Comparison of ENCODE assay signal across 25 cellular contexts in genomic region chr7:88347098-88347497, GRCh38. TPM values are rescaled to one million over a fixed set of nuclear protein-coding genes. Genes with fewer than 3 reads are reported as not detected.
DNase-seq lines count a peak whose midpoint lies in the region; ATAC-seq, FAIRE-seq and TF ChIP-seq lines count a peak whose summit lies in the region.
"Had no signal": no experiment of that assay in that cellular context is flagged by ENCODE, and none has a peak within 500 bp of the region (broad histone marks: within the 10 kb centered on the region; RNA-seq: fewer than 3 reads in every experiment).

No MANE protein-coding gene starts in this region.

- H3K4me3 ChIP-seq in pancreas (no peak overlapping the region), heart left ventricle (no peak overlapping the region), H7 (ENCODE audit: insufficient read depth, low read depth, low read length) (no peak overlapping the region)
- H3K4me3 ChIP-seq: esophagus muscularis mucosa, gastrocnemius medialis, thoracic aorta had no signal

- H3K4me1 ChIP-seq in pancreas (no peaks in the 10 kb centered on the region), heart left ventricle (peaks cover 0 to 3% (median 0%) of the 10 kb centered on the region in 12 donors)
- H3K4me1 ChIP-seq: esophagus muscularis mucosa, gastrocnemius medialis had no signal

- H3K36me3 ChIP-seq in pancreas (no peaks in the 10 kb centered on the region), heart left ventricle (no peaks in the 10 kb centered on the region), H7 (replicated peaks; ENCODE audit: control insufficient read depth, insufficient read depth, low read length) (no peaks in the 10 kb centered on the region)
- H3K36me3 ChIP-seq: esophagus muscularis mucosa, gastrocnemius medialis, thoracic aorta had no signal

- H3K27me3 ChIP-seq in pancreas (no peaks in the 10 kb centered on the region), heart left ventricle (no peaks in the 10 kb centered on the region), H7 (ENCODE audit: control insufficient read depth, insufficient read depth, low read length) (no peaks in the 10 kb centered on the region)
- H3K27me3 ChIP-seq: esophagus muscularis mucosa, gastrocnemius medialis had no signal

- FAIRE-seq in pancreas (lab: Jason Lieb, UNC) = no peak

- intact Hi-C loops in pancreas (cut with DNase I) = no loop called here
- intact Hi-C loops in heart left ventricle (cut with DNase I) = loop anchor here in 1 of 10 donors (5.0 kb wide), 1 partner anchor 100 kb away; no protein-coding TSS in a partner anchor

- peak; percentile 55 for ATAC-seq in GM19025 (IDR thresholded peaks at IDR 0.05; ENCODE audit: low read depth, unreplicated experiment)
- peak; percentile 48 for ATAC-seq in HG03039 (IDR thresholded peaks at IDR 0.05; ENCODE audit: unreplicated experiment)
- peak; percentile 46 to 83 (median 64) for ATAC-seq in pancreas
- ATAC-seq in heart left ventricle = no peak
- ATAC-seq in GM21526 (IDR thresholded peaks at IDR 0.05; ENCODE audit: low FRiP score, unreplicated experiment) = no peak
- no peak for ATAC-seq in SK-N-SH treated with all-trans-retinoic acid at 6 μM for 48 hours
- ATAC-seq: gastrocnemius medialis; stimulated activated naive B cell treated with anti-CD40 and anti-IgM and Interleukin-4, amounts not matched to agents 10 μg/mL and 1 μg/mL and 100 μg/mL, for 72 hours had no signal

- H3K27ac ChIP-seq in pancreas (no peak overlapping the region), heart left ventricle (no peak overlapping the region)
- H3K27ac ChIP-seq: esophagus muscularis mucosa, gastrocnemius medialis, KMS-11, thoracic aorta had no signal

- WGBS in pancreas, 2 donors = 50 to 53% methylated on average over 7 of the region's 7 CpGs
- WGBS in heart left ventricle, 4 donors = 78 to 84% (median 83%) methylated on average over 7 of the region's 7 CpGs

- TF ChIP-seq CTCF in pancreas (IDR thresholded peaks at IDR 0.05) (no peak), heart left ventricle (IDR thresholded peaks at IDR 0.05) (no peak)

- no peaks in the 10 kb centered on the region for H3K9me3 ChIP-seq in pancreas
- no peaks in the 10 kb centered on the region for H3K9me3 ChIP-seq in heart left ventricle
- H3K9me3 ChIP-seq: esophagus muscularis mucosa, gastrocnemius medialis, thoracic aorta had no signal

- TF ChIP-seq POLR2A in heart left ventricle (IDR thresholded peaks at IDR 0.05) = no peak

- DNase-seq in left kidney (ENCODE audit: low read depth, low spot score) (peak; percentile 60), pancreas (peak in 3 of 6 donors; percentile 7 to 22 (median 21)), heart left ventricle (no peak), H7 (no peak)
- DNase-seq: activated B cell treated with CpG ODN at 0.5 μM for 24 hours; activated CD4-positive, alpha-beta T cell treated with anti-CD3 and anti-CD28 coated beads, Interleukin-2, amount 50 U/mL, for 48 hours; activated CD8-positive, alpha-beta memory T cell treated with anti-CD3 and anti-CD28 coated beads, Interleukin-2, amount 50 U/mL, for 48 hours; activated naive CD8-positive, alpha-beta T cell treated with anti-CD3 and anti-CD28 coated beads, Interleukin-2, amount 10 ng/mL, durations not matched to agents 7 days and 5 days; effector memory CD4-positive, alpha-beta T cell; gastrocnemius medialis; kidney glomerular epithelial cell; midbrain; NCI-H1436 treated with DMSO at 0.1 percent for 48 hours; stimulated activated CD4-positive, alpha-beta T cell treated with anti-CD3 and anti-CD28 coated beads, Interleukin-2, amount 100 ng/mL, for 48 hours; stimulated activated naive B cell treated with anti-CD40 and anti-IgM and Interleukin-4, amounts not matched to agents 10 μg/mL and 1 μg/mL and 100 μg/mL, for 72 hours; T-helper 9 cell had no signal

TF ChIP-seq in SK-N-SH treated with all-trans-retinoic acid at 6 μM for 48 hours, 23 proteins besides CTCF, POLR2A, EP300 and RAD21:
- TF ChIP-seq ZFP30 (CRISPR knock-in tag; IDR thresholded peaks at IDR 0.05) (no peak), ZNF70 (CRISPR knock-in tag; IDR thresholded peaks at IDR 0.05) (no peak), ESRRG (CRISPR knock-in tag; IDR thresholded peaks at IDR 0.05) (no peak), BACH2 (CRISPR knock-in tag; IDR thresholded peaks at IDR 0.05; ENCODE audit: borderline replicate concordance) (no peak), ZC3H10 (CRISPR knock-in tag; IDR thresholded peaks at IDR 0.05) (no peak), SNAI2 (CRISPR knock-in tag; IDR thresholded peaks at IDR 0.05) (no peak), ZFP3 (CRISPR knock-in tag; IDR thresholded peaks at IDR 0.05) (no peak), CSRNP3 (CRISPR knock-in tag; IDR thresholded peaks at IDR 0.05) (no peak), CSDC2 (CRISPR knock-in tag; IDR thresholded peaks at IDR 0.05) (no peak), TCF4 (CRISPR knock-in tag; IDR thresholded peaks at IDR 0.05; ENCODE audit: borderline replicate concordance) (no peak)
- TF ChIP-seq, protein P1, sequence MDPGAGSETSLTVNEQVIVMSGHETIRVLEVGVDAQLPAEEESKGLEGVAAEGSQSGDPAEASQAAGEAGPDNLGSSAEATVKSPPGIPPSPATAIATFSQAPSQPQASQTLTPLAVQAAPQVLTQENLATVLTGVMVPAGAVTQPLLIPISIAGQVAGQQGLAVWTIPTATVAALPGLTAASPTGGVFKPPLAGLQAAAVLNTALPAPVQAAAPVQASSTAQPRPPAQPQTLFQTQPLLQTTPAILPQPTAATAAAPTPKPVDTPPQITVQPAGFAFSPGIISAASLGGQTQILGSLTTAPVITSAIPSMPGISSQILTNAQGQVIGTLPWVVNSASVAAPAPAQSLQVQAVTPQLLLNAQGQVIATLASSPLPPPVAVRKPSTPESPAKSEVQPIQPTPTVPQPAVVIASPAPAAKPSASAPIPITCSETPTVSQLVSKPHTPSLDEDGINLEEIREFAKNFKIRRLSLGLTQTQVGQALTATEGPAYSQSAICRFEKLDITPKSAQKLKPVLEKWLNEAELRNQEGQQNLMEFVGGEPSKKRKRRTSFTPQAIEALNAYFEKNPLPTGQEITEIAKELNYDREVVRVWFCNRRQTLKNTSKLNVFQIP (CRISPR knock-in tag; IDR thresholded peaks at IDR 0.05; ENCODE audit: borderline replicate concordance, low read depth) = no peak
- TF ChIP-seq, protein P2, sequence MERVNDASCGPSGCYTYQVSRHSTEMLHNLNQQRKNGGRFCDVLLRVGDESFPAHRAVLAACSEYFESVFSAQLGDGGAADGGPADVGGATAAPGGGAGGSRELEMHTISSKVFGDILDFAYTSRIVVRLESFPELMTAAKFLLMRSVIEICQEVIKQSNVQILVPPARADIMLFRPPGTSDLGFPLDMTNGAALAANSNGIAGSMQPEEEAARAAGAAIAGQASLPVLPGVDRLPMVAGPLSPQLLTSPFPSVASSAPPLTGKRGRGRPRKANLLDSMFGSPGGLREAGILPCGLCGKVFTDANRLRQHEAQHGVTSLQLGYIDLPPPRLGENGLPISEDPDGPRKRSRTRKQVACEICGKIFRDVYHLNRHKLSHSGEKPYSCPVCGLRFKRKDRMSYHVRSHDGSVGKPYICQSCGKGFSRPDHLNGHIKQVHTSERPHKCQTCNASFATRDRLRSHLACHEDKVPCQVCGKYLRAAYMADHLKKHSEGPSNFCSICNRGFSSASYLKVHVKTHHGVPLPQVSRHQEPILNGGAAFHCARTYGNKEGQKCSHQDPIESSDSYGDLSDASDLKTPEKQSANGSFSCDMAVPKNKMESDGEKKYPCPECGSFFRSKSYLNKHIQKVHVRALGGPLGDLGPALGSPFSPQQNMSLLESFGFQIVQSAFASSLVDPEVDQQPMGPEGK (CRISPR knock-in tag; IDR thresholded peaks at IDR 0.05; ENCODE audit: borderline replicate concordance) = no peak

RNA-seq across cellular contexts. Expression of gene STEAP4, which starts 40.4 kb away (rescaled TPM):
- total RNA-seq in pancreas (10 to 100 TPM in 3 of 6 donors, 1 to 10 TPM in 3; 4.2 to 15.0 (median 11.0) TPM), heart left ventricle (10 to 100 TPM in 8 of 9 donors, 1 to 10 TPM in 1; 7.2 to 47.1 (median 20.9) TPM)
- polyA plus RNA-seq in pancreas (1 to 10 TPM; 3.2 to 4.2 TPM), heart left ventricle (10 to 100 TPM in 1 of 2 donors, 1 to 10 TPM in 1; 6.8 to 14.2 TPM)
- under 0.01 TPM in 1 of 2 replicates, not detected in the other for total RNA-seq in H7 (2014; rRNA removed; shearing (Covaris generic))
- total RNA-seq: activated naive CD8-positive, alpha-beta T cell treated with anti-CD3 and anti-CD28 coated beads, Interleukin-2, amount 10 ng/mL, durations not matched to agents 7 days and 5 days had no signal
- polyA plus RNA-seq: AG04450, neural cell had no signal

Comparison
In these comparisons a context has a peak if more than half of its experiments do, and no peak if none do; other contexts are left out.
1. ATAC-seq: peak in GM19025 (single experiment), HG03039 (single experiment) and pancreas (4 of 4); none in heart left ventricle (0 of 4), GM21526 (single experiment) and SK-N-SH treated with all-trans-retinoic acid at 6 μM for 48 hours (single experiment).